Comparison of ENCODE assay signal across 25 cellular contexts in genomic region chr22:35819421-35819820, GRCh38.
"Had no signal": no experiment of that assay in that cellular context is flagged by ENCODE, and none has a peak within 500 bp of the region (broad histone marks: within the 10 kb centered on the region; RNA-seq: fewer than 3 reads in every experiment).

No MANE protein-coding gene starts in this region.

- H3K4me2 ChIP-seq: neural progenitor cell had no signal

- H3K4me1 Mint-ChIP-seq: memory B cell, naive B cell, neural progenitor cell had no signal

- H3K9ac ChIP-seq: neural progenitor cell had no signal

- H3K27me3 Mint-ChIP-seq: stimulated activated naive CD8-positive, alpha-beta T cell treated with anti-CD3 and anti-CD28 coated beads, Interleukin-15, amount 100 ng/mL, for 72 hours had no signal

- ATAC-seq: effector memory CD8-positive, alpha-beta T cell; gastrocnemius medialis; mucosa of descending colon; natural killer cell treated with Interleukin-12 subunit alpha and Interleukin-12 subunit beta and Interleukin-15 and Interleukin-18, amount 100 ng/mL, for 72 hours; right cardiac atrium; stimulated activated naive CD8-positive, alpha-beta T cell treated with anti-CD3 and anti-CD28 coated beads, Interleukin-15, amount 100 ng/mL, for 72 hours had no signal

- H3K27ac ChIP-seq: left ventricle myocardium inferior, neural progenitor cell, prostate gland, skin epidermis, thyroid gland, vagina had no signal

- DNase-seq: cerebellar nuclear complex; cortex of kidney; effector memory CD8-positive, alpha-beta T cell; gastrocnemius medialis; head of caudate nucleus; kidney; left ventricle myocardium inferior; mucosa of descending colon; naive B cell; right cardiac atrium; stimulated activated CD4-positive, alpha-beta T cell treated with anti-CD3 and anti-CD28 coated beads, Interleukin-1b, Interleukin-23, amount 100 ng/mL, for 48 hours; stimulated activated CD4-positive, alpha-beta T cell treated with anti-CD3 and anti-CD28 coated beads, Interleukin-4, amount 100 ng/mL, for 1 hour; stimulated activated CD8-positive, alpha-beta memory T cell treated with anti-CD3 and anti-CD28 coated beads, Interleukin-4, amount 100 ng/mL, for 48 hours; stimulated activated naive CD4-positive, alpha-beta T cell; stimulated activated naive CD8-positive, alpha-beta T cell treated with anti-CD3 and anti-CD28 coated beads, Interleukin-15, amount 100 ng/mL, for 72 hours; thyroid gland; trophoblast cell had no signal

- H3K9me3 ChIP-seq: gastrocnemius medialis, left ventricle myocardium inferior, mucosa of descending colon, prostate gland, thyroid gland, vagina had no signal

- H2AFZ ChIP-seq: neural progenitor cell had no signal

- H3K27ac Mint-ChIP-seq: effector memory CD8-positive, alpha-beta T cell; memory B cell; mesothelial cell of epicardium; naive B cell; natural killer cell treated with Interleukin-12 subunit alpha and Interleukin-12 subunit beta and Interleukin-15 and Interleukin-18, amount 100 ng/mL, for 72 hours; neural progenitor cell; stimulated activated naive CD8-positive, alpha-beta T cell treated with anti-CD3 and anti-CD28 coated beads, Interleukin-15, amount 100 ng/mL, for 72 hours had no signal

- H3K4me3 ChIP-seq: gastrocnemius medialis, left ventricle myocardium inferior, lung, mucosa of descending colon, neural progenitor cell, prostate gland, skin epidermis, thyroid gland, vagina had no signal

- H3K9me3 Mint-ChIP-seq: effector memory CD8-positive, alpha-beta T cell; memory B cell; naive B cell; natural killer cell treated with Interleukin-12 subunit alpha and Interleukin-12 subunit beta and Interleukin-15 and Interleukin-18, amount 100 ng/mL, for 72 hours; neural progenitor cell; stimulated activated naive CD8-positive, alpha-beta T cell treated with anti-CD3 and anti-CD28 coated beads, Interleukin-15, amount 100 ng/mL, for 72 hours had no signal

- FAIRE-seq: kidney had no signal

- H3K4me1 ChIP-seq: prostate gland had no signal

- H3K27me3 ChIP-seq: gastrocnemius medialis, neural progenitor cell, thyroid gland, vagina had no signal

- H3K36me3 Mint-ChIP-seq: memory B cell; naive B cell; natural killer cell treated with Interleukin-12 subunit alpha and Interleukin-12 subunit beta and Interleukin-15 and Interleukin-18, amount 100 ng/mL, for 72 hours had no signal

- H3K36me3 ChIP-seq: gastrocnemius medialis, left ventricle myocardium inferior, neural progenitor cell, prostate gland, thyroid gland, vagina had no signal

- H3K4me3 Mint-ChIP-seq: effector memory CD8-positive, alpha-beta T cell; memory B cell; mesothelial cell of epicardium; naive B cell; natural killer cell treated with Interleukin-12 subunit alpha and Interleukin-12 subunit beta and Interleukin-15 and Interleukin-18, amount 100 ng/mL, for 72 hours; neural progenitor cell; stimulated activated naive CD8-positive, alpha-beta T cell treated with anti-CD3 and anti-CD28 coated beads, Interleukin-15, amount 100 ng/mL, for 72 hours had no signal
